Comparison of ENCODE assay signal across 8 cellular contexts in the genomic region with DNA sequence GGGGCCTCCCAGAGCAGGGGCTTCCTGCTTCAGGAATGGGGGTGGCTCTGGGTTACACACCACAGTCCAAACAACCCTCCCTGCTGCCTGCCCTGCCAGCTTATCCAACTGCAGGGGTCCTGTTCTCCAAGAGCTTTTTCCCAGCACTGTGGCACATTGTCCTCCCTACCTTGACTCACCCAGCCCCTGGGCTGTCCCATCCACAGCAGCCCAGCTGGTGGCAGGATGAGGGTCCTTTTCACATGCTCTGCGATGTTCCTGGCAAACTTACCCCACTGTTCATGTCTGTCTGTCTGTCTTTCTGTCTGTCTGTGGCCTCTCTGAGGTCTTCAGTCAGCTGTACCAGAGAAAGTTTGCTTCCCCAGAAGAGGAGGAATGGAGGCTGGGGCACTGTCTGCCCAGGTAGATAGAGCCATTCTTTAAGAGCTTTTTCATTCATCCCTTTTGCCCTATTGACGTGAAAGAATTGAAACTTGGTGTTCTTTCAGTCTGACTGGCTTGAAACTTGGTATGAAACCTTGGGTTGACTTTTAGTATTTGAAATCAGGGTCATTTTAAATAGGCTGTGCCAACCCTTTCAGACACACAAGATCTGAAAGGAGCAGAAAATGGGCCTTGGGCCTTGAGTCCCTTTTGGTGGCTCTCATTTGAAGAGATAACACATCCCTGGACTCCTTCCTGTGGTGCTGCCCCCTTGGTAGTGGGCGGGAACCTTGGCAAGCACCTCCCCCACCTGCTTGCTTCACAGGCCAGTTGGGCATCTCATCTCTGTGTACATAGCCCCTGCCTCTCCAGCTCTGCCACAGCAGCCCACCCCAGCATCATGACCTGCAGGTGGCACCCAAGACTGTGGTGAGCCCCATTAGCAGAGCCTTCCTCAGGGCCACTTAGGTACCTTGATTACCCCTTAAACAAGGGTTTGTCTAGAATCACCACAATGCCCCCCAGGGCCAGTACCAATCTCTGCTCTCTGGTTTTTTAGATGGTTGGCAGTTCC.
DNase-seq lines count a peak whose midpoint lies in the region; ATAC-seq and TF ChIP-seq lines count a peak whose summit lies in the region.

No MANE protein-coding gene starts in this region.

- WGBS in adrenal gland, 4 donors: 60 to 84% (median 68%) methylated on average over 1 to 3 of the region's 3 CpGs
- WGBS in hepatocyte (ENCODE audit: low lambda C conversion rate, missing lambda C conversion rate): 95% methylated on average over 3 of the region's 3 CpGs

- peaks cover 7 to 57% (median 17%) of the 10 kb centered on the region in 3 donors for H3K36me3 Mint-ChIP-seq in CD8-positive, alpha-beta memory T cell
- H3K36me3 Mint-ChIP-seq in naive B cell: peaks cover 3 to 17% of the 10 kb centered on the region in 2 donors

- peak overlapping the region; percentile 90 for H3K4me2 ChIP-seq in OCI-LY3 (ENCODE audit: low read length)
- H3K4me2 ChIP-seq in hepatocyte: no peak overlapping the region

- peak overlapping the region; percentile 16; the same call in 1 of the 2 replicates for H3K9ac ChIP-seq in OCI-LY3 (ENCODE audit: low read length)

- intact Hi-C loops in adrenal gland (cut with DNase I): loop anchor here (5.0 to 10.0 kb wide), 2 partner anchors 66 to 68 kb away; no protein-coding TSS in a partner anchor

- H2AFZ ChIP-seq in OCI-LY3 (ENCODE audit: low read depth, low read length): no peak overlapping the region
- H2AFZ ChIP-seq in hepatocyte: no peak overlapping the region

- no peaks in the 10 kb centered on the region for H3K27me3 ChIP-seq in CD8-positive, alpha-beta memory T cell (ENCODE audit: insufficient read depth, low read length, poor library complexity, severe bottlenecking)
- H3K27me3 ChIP-seq in OCI-LY3 (ENCODE audit: low read depth, low read length): no peaks in the 10 kb centered on the region
- no peaks in the 10 kb centered on the region for H3K27me3 ChIP-seq in adrenal gland
- no peaks in the 10 kb centered on the region for H3K27me3 ChIP-seq in hepatocyte
- H3K27me3 ChIP-seq in HAP-1 (ENCODE audit: low read depth): no peaks in the 10 kb centered on the region

- DNase-seq in CD8-positive, alpha-beta memory T cell: peak; percentile 16 to 61 (median 22)
- DNase-seq in adrenal gland (peak in 4 of 7 donors; percentile 17 to 58 (median 34)), naive B cell (peak; percentile 37), hepatocyte (ENCODE audit: low spot score) (no peak), HAP-1 (ENCODE audit: low spot score in 2 of 2) (no peak)

- CTCF ChIA-PET in CD8-positive, alpha-beta memory T cell (lab: Charles Lee): interaction anchor here (0.6 to 3.3 kb wide), 4 partner anchors 10 to 72 kb away, joined by 3 to 25 read pairs (median 8); no protein-coding TSS in a partner anchor

- H3K4me3 Mint-ChIP-seq in CD8-positive, alpha-beta memory T cell: no peak overlapping the region
- H3K4me3 Mint-ChIP-seq in naive B cell: peak overlapping the region in 1 of 8 donors; percentile 47

- peak; percentile 38; the same call in 1 of the 2 replicates for TF ChIP-seq CTCF in OCI-LY3 (IDR thresholded peaks at IDR 0.05; ENCODE audit: low read depth, low read length)
- TF ChIP-seq CTCF in adrenal gland (IDR thresholded peaks at IDR 0.05): peak in 2 of 6 experiments; percentile 15 to 26
- no peak for TF ChIP-seq CTCF in hepatocyte (IDR thresholded peaks at IDR 0.05; ENCODE audit: poor library complexity)

- H3K27ac ChIP-seq in CD8-positive, alpha-beta memory T cell (ENCODE audit: low read depth, low read length): no peak overlapping the region
- H3K27ac ChIP-seq in OCI-LY3 (ENCODE audit: low read length) (peak overlapping the region; percentile 66), adrenal gland (peak overlapping the region in 4 of 5 donors; percentile 9 to 77 (median 73)), hepatocyte (no peak overlapping the region)

- ATAC-seq in naive B cell (ENCODE audit: low read depth in 2 of 2) (peak; percentile 66 to 79), GM18519 (IDR thresholded peaks at IDR 0.05; ENCODE audit: low FRiP score, unreplicated experiment) (no peak), HG03280 (IDR thresholded peaks at IDR 0.05; ENCODE audit: unreplicated experiment) (no peak)

- peaks cover 15% of the 10 kb centered on the region for H3K36me3 ChIP-seq in CD8-positive, alpha-beta memory T cell (ENCODE audit: insufficient read depth, low read length)
- H3K36me3 ChIP-seq in OCI-LY3 (replicated peaks; ENCODE audit: low read depth, low read length): peaks cover 53% of the 10 kb centered on the region
- H3K36me3 ChIP-seq in adrenal gland (replicated peaks in 1 of 2): peaks cover 0 to 10% of the 10 kb centered on the region in 2 donors
- H3K36me3 ChIP-seq in hepatocyte (replicated peaks; ENCODE audit: insufficient read depth, low read depth): no peaks in the 10 kb centered on the region
- H3K36me3 ChIP-seq in HAP-1 (replicated peaks): peaks cover 6% of the 10 kb centered on the region

- H3K27ac Mint-ChIP-seq in CD8-positive, alpha-beta memory T cell: peak overlapping the region in 3 of 8 donors; percentile 40 to 60 (median 44)
- no peak overlapping the region for H3K27ac Mint-ChIP-seq in naive B cell

- H3K27me3 Mint-ChIP-seq in CD8-positive, alpha-beta memory T cell: no peaks in the 10 kb centered on the region
- no peaks in the 10 kb centered on the region for H3K27me3 Mint-ChIP-seq in naive B cell

- H3K79me2 ChIP-seq in OCI-LY3 (ENCODE audit: low read length): no peaks in the 10 kb centered on the region
- H3K79me2 ChIP-seq in hepatocyte: no peaks in the 10 kb centered on the region

- no peak overlapping the region for H3K4me3 ChIP-seq in CD8-positive, alpha-beta memory T cell (ENCODE audit: low read length)
- peak overlapping the region; percentile 60 for H3K4me3 ChIP-seq in OCI-LY3 (ENCODE audit: low read length)
- H3K4me3 ChIP-seq in adrenal gland: no peak overlapping the region
- no peak overlapping the region for H3K4me3 ChIP-seq in hepatocyte
- H3K4me3 ChIP-seq in HAP-1: no peak overlapping the region

- H3K4me1 ChIP-seq in CD8-positive, alpha-beta memory T cell (ENCODE audit: insufficient read depth, low read length): no peaks in the 10 kb centered on the region
- H3K4me1 ChIP-seq in OCI-LY3 (ENCODE audit: low read length): peaks cover 22% of the 10 kb centered on the region
- peaks cover 19 to 22% of the 10 kb centered on the region in 2 donors for H3K4me1 ChIP-seq in adrenal gland (replicated peaks in 1 of 2)
- no peaks in the 10 kb centered on the region for H3K4me1 ChIP-seq in hepatocyte (ENCODE audit: insufficient read depth)
- no peaks in the 10 kb centered on the region for H3K4me1 ChIP-seq in HAP-1

- H3K9me3 Mint-ChIP-seq in CD8-positive, alpha-beta memory T cell: peaks cover 0 to 2% (median 0%) of the 10 kb centered on the region in 5 donors
- peaks cover 0 to 2% (median 0%) of the 10 kb centered on the region in 7 donors for H3K9me3 Mint-ChIP-seq in naive B cell

- peaks cover 22% of the 10 kb centered on the region for H4K20me1 ChIP-seq in OCI-LY3 (ENCODE audit: insufficient read depth, low read length)
- no peaks in the 10 kb centered on the region for H4K20me1 ChIP-seq in hepatocyte (ENCODE audit: insufficient read depth, poor library complexity, severe bottlenecking)

- no peaks in the 10 kb centered on the region for H3K9me2 ChIP-seq in hepatocyte (replicated peaks; ENCODE audit: insufficient read depth)

- H3K4me1 Mint-ChIP-seq in CD8-positive, alpha-beta memory T cell: peaks cover 5 to 14% (median 8%) of the 10 kb centered on the region in 3 donors
- no peaks in the 10 kb centered on the region for H3K4me1 Mint-ChIP-seq in naive B cell

- no peaks in the 10 kb centered on the region for H3K9me3 ChIP-seq in CD8-positive, alpha-beta memory T cell (ENCODE audit: low read length)
- H3K9me3 ChIP-seq in OCI-LY3 (ENCODE audit: insufficient read depth, low read length): no peaks in the 10 kb centered on the region
- H3K9me3 ChIP-seq in adrenal gland (replicated peaks in 1 of 3): no peaks in the 10 kb centered on the region
- H3K9me3 ChIP-seq in hepatocyte (ENCODE audit: low read depth): no peaks in the 10 kb centered on the region
- peaks cover 2% of the 10 kb centered on the region; the same call in 1 of the 2 replicates for H3K9me3 ChIP-seq in HAP-1

- POLR2A ChIA-PET in CD8-positive, alpha-beta memory T cell (lab: Charles Lee): no interaction called here

- no peak for TF ChIP-seq POLR2A in adrenal gland (IDR thresholded peaks at IDR 0.05)

- in situ Hi-C loops in HAP-1 (cut with MboI; ENCODE audit: low sequenced_read_pairs): no loop called here

Comparison
In these comparisons a context has a peak if more than half of its experiments do, and no peak if none do; other contexts are left out.
1. DNase-seq: peak in CD8-positive, alpha-beta memory T cell (5 of 5), adrenal gland (4 of 7) and naive B cell (single experiment); none in hepatocyte (single experiment) and HAP-1 (0 of 2).
2. H3K27ac ChIP-seq: peak in OCI-LY3 (single experiment) and adrenal gland (4 of 5); none in CD8-positive, alpha-beta memory T cell (single experiment) and hepatocyte (single experiment).
3. ATAC-seq: peak in naive B cell (2 of 2); none in GM18519 (single experiment) and HG03280 (single experiment).